14 cellular contexts compared by ENCODE assay signal in the genomic region with DNA sequence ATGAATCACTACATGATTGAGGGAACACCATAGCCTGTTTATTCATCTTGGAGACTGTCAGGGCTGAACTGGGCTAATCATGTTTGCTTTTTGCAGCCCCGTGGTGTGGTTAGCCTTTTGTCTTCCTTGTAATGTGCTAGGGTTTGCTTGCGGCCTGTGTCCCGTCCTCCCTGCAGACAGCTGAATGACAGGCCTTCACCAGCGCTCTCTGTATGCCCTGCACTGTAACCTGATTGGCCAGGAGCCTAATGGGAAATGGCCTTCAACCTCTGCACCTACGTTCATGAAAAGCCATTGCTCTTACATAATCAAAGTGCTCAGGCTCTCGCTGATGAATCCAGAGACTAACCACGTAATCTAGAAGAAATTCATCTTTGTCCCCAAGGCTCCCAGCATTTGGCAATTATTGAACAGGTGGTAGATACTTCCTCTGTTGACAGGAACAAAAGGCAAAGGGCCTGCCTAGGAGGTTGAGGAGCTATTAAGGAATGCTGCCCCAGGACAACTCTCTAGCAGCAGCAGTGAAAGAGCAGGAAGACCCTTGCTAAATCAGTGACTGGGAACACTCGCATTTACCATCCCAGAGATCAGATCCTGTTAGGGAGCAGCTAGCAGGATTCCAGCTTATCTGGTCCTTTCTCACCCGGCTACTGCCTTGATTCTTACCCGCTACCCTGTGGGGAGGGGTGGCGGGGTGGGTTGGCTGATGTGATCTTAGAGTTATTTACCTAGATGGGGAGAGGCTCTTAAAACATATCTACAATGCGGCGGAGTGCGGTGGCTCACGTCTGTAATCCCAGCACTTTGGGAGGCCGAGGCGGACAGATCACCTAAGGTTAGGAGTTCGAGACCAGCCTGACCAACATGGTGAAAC. TPM values are rescaled to one million over a fixed set of nuclear protein-coding genes. Genes with fewer than 3 reads are reported as not detected.
DNase-seq lines count a peak whose midpoint lies in the region; ATAC-seq and TF ChIP-seq lines count a peak whose summit lies in the region.
"Had no signal": no experiment of that assay in that cellular context is flagged by ENCODE, and none has a peak within 500 bp of the region (broad histone marks: within the 10 kb centered on the region; RNA-seq: fewer than 3 reads in every experiment).

No MANE protein-coding gene starts in this region.

- peak overlapping the region; percentile 75 for H4K8ac ChIP-seq in mesenchymal stem cell (ENCODE audit: low read length)

- DNase-seq in M059J (ENCODE audit: low read depth) (peak; percentile 62), body of pancreas (peak in 2 of 4 donors; percentile 17 to 20), mesenchymal stem cell (no peak), NCI-H345 treated with DMSO at 0.1 percent for 48 hours (lab: John Stamatoyannopoulos, UW; ENCODE audit: unreplicated experiment) (no peak), GM13977 (ENCODE audit: low spot score) (no peak), retina (no peak), MV-4-11 (lab: John Stamatoyannopoulos, UW) (no peak)
- DNase-seq: ACHN; cortex of kidney; naive thymus-derived CD4-positive, alpha-beta T cell; NCI-H345; spleen had no signal

- H3K27ac ChIP-seq in ACC112 (ENCODE audit: low read depth, low read length) (peak overlapping the region; percentile 60; the same call in 1 of the 2 replicates), body of pancreas (peak overlapping the region in 2 of 4 donors; percentile 10 to 17), mesenchymal stem cell (ENCODE audit: low read length, poor library complexity, severe bottlenecking) (no peak overlapping the region)
- H3K27ac ChIP-seq: spleen, tibial artery had no signal

- no peak overlapping the region for H2BK12ac ChIP-seq in mesenchymal stem cell (ENCODE audit: low read length in 2 of 2)

- H3K9ac ChIP-seq in mesenchymal stem cell (ENCODE audit: low read length), result peak overlapping the region; percentile 67

- H3K23ac ChIP-seq in mesenchymal stem cell (ENCODE audit: low read length in 2 of 2), result no peak overlapping the region

- H3K4me3 ChIP-seq in ACC112 (ENCODE audit: low read depth, low read length), result peak overlapping the region; percentile 24; the same call in 1 of the 2 replicates
- H3K4me3 ChIP-seq in body of pancreas, result no peak overlapping the region
- peak overlapping the region in 1 of 2 experiments; percentile 58 for H3K4me3 ChIP-seq in mesenchymal stem cell (ENCODE audit: insufficient read depth in 1 of 2, low read depth in 1 of 2, low read length in 2 of 2)
- H3K4me3 ChIP-seq: spleen, tibial artery had no signal

- TF ChIP-seq POLR2A in body of pancreas (IDR thresholded peaks at IDR 0.05), result no peak

- in situ Hi-C loops in GM13977 (cut with MboI; ENCODE audit: low pct_unique_long_range_greater_than_20kb, low sequenced_read_pairs, unreplicated experiment), result no loop called here

- H4K91ac ChIP-seq in mesenchymal stem cell (ENCODE audit: low read length), result peak overlapping the region; percentile 34

- H3K9me3 ChIP-seq in body of pancreas (no peaks in the 10 kb centered on the region), mesenchymal stem cell (ENCODE audit: control insufficient read depth, low read length) (no peaks in the 10 kb centered on the region)
- H3K9me3 ChIP-seq: tibial artery had no signal

- H2BK120ac ChIP-seq in mesenchymal stem cell (ENCODE audit: low read depth, low read length), result no peak overlapping the region

- H3K4me2 ChIP-seq in mesenchymal stem cell (ENCODE audit: low read length, poor library complexity, severe bottlenecking), result no peak overlapping the region

- H3K79me1 ChIP-seq in mesenchymal stem cell (replicated peaks; ENCODE audit: low read length, poor library complexity, severe bottlenecking), result no peaks in the 10 kb centered on the region

- peak overlapping the region in 1 of 2 experiments; percentile 37 for H3K18ac ChIP-seq in mesenchymal stem cell (ENCODE audit: low read depth in 1 of 2, low read length in 2 of 2)

- peak overlapping the region in 1 of 2 experiments; percentile 35 for H3K14ac ChIP-seq in mesenchymal stem cell (ENCODE audit: low read length in 2 of 2)

- no peak for TF ChIP-seq CTCF in body of pancreas (IDR thresholded peaks at IDR 0.05)
- no peak for TF ChIP-seq CTCF in GM13977 (IDR thresholded peaks at IDR 0.05; ENCODE audit: extremely low read depth, insufficient read depth, missing control alignments)

- intact Hi-C loops in body of pancreas (cut with DNase I), result no loop called here

- no peak overlapping the region for H2BK15ac ChIP-seq in mesenchymal stem cell (ENCODE audit: low read depth, poor library complexity, severe bottlenecking)

- H3K4ac ChIP-seq in mesenchymal stem cell (ENCODE audit: low read depth in 1 of 2, low read length in 2 of 2), result no peak overlapping the region

- H3K27me3 ChIP-seq in ACC112 (ENCODE audit: insufficient read depth, low read length), result no peaks in the 10 kb centered on the region
- no peaks in the 10 kb centered on the region for H3K27me3 ChIP-seq in body of pancreas
- H3K27me3 ChIP-seq in mesenchymal stem cell (ENCODE audit: control insufficient read depth in 1 of 2, insufficient read depth in 1 of 2, low read length in 2 of 2), result no peaks in the 10 kb centered on the region
- H3K27me3 ChIP-seq: spleen, tibial artery had no signal

- peak; percentile 42 for ATAC-seq in body of pancreas
- ATAC-seq: naive thymus-derived CD4-positive, alpha-beta T cell had no signal

- no peaks in the 10 kb centered on the region for H3K36me3 ChIP-seq in ACC112 (ENCODE audit: insufficient read depth, low read length)
- H3K36me3 ChIP-seq in body of pancreas (replicated peaks in 1 of 2; ENCODE audit: insufficient read depth in 1 of 2, low read depth in 2 of 2), result no peaks in the 10 kb centered on the region
- H3K36me3 ChIP-seq in mesenchymal stem cell (ENCODE audit: control insufficient read depth in 1 of 2, insufficient read depth in 2 of 2, low read depth in 1 of 2, low read length in 2 of 2), result no peaks in the 10 kb centered on the region
- H3K36me3 ChIP-seq: spleen, tibial artery had no signal

- H3K4me1 ChIP-seq in ACC112 (ENCODE audit: control insufficient read depth, insufficient read depth, low read length, unreplicated experiment), result peaks cover 23% of the 10 kb centered on the region
- peaks cover 11% of the 10 kb centered on the region for H3K4me1 ChIP-seq in body of pancreas
- peaks cover 9% of the 10 kb centered on the region for H3K4me1 ChIP-seq in mesenchymal stem cell (ENCODE audit: control insufficient read depth, insufficient read depth, low read depth, low read length)
- H3K4me1 ChIP-seq: spleen had no signal

- H2BK5ac ChIP-seq in mesenchymal stem cell (ENCODE audit: low read depth, low read length, poor library complexity, severe bottlenecking), result no peak overlapping the region

- no peak overlapping the region for H2AK5ac ChIP-seq in mesenchymal stem cell (ENCODE audit: low read length, severe bottlenecking)

- peak overlapping the region; percentile 35 for H2AFZ ChIP-seq in ACC112 (ENCODE audit: low read length, unreplicated experiment)
- no peak overlapping the region for H2AFZ ChIP-seq in mesenchymal stem cell (ENCODE audit: low read depth, low read length)

- H3K79me2 ChIP-seq in ACC112 (ENCODE audit: control insufficient read depth, insufficient read depth, low read length, unreplicated experiment), result no peaks in the 10 kb centered on the region

- 63 to 66% methylated on average over 18 of the region's 18 CpGs for WGBS in body of pancreas, 2 donors
- WGBS in mesenchymal stem cell, result 90% methylated on average over 17 of the region's 18 CpGs

RNA-seq across cellular contexts. Expression of a gene that starts 42.3 kb away (rescaled TPM):
- 67.0 and 112 TPM in 2 replicates for total RNA-seq in M059J (2014; rRNA removed; shearing (Covaris generic))
- total RNA-seq in body of pancreas, result 10 to 100 TPM; 65.9 to 69.5 TPM
- polyA plus RNA-seq in mesenchymal stem cell (2013, experiment 1 of 2), result 137 TPM
- 119 TPM for polyA plus RNA-seq in mesenchymal stem cell (2013, experiment 2 of 2)
- polyA plus RNA-seq: naive thymus-derived CD4-positive, alpha-beta T cell had no signal
